33 cellular contexts compared by ENCODE assay signal in genomic region chr9:9751996-9752395, GRCh38.
"Had no signal": no experiment of that assay in that cellular context is flagged by ENCODE, and none has a peak within 500 bp of the region (broad histone marks: within the 10 kb centered on the region; RNA-seq: fewer than 3 reads in every experiment).

No MANE protein-coding gene starts in this region.

- H3K4me3 ChIP-seq: MG63, Peyer's patch, SJSA1 had no signal

- H3K4me3 Mint-ChIP-seq: activated CD4-positive, alpha-beta T cell treated with anti-CD3 and anti-CD28 coated beads, Interleukin-2, amount 10 ng/mL, durations not matched to agents 24 days and 14 days; activated CD8-positive, alpha-beta T cell treated with anti-CD3 and anti-CD28 coated beads for 36 hours; activated naive CD8-positive, alpha-beta T cell treated with anti-CD3 and anti-CD28 coated beads for 36 hours; activated T-cell treated with anti-CD3 and anti-CD28 coated beads, Interleukin-2, amount 50 U/mL, for 72 hours; activated T-helper 17 cell treated with anti-CD3 and anti-CD28 coated beads, Interleukin-2, amount 50 U/mL, for 72 hours; T-helper 1 cell treated with Interleukin-12 subunit alpha and Interleukin-12 subunit beta and Interleukin-4 antibody, amounts not matched to agents 30 μg/mL and 1 μg/mL, for 36 hours; T-helper 2 cell treated with Interferon-gamma antibody and Interleukin-4, amounts not matched to agents 5 μg/mL and 100 μg/mL, for 36 hours had no signal

- H3K36me3 Mint-ChIP-seq: activated naive CD8-positive, alpha-beta T cell treated with anti-CD3 and anti-CD28 coated beads for 36 hours had no signal

- H3K9me3 ChIP-seq: MG63, Peyer's patch, SJSA1, SK-N-SH had no signal

- H3K4me1 Mint-ChIP-seq: activated CD4-positive, alpha-beta T cell treated with anti-CD3 and anti-CD28 coated beads, Interleukin-2, amount 10 ng/mL, durations not matched to agents 24 days and 14 days; activated naive CD8-positive, alpha-beta T cell treated with anti-CD3 and anti-CD28 coated beads for 36 hours; activated T-helper 17 cell treated with anti-CD3 and anti-CD28 coated beads, Interleukin-2, amount 50 U/mL, for 72 hours had no signal

- H3K27ac ChIP-seq: brain microvascular endothelial cell, Peyer's patch, SJSA1 had no signal

- H3K4me1 ChIP-seq: Peyer's patch had no signal

- H3K9me3 Mint-ChIP-seq: activated CD4-positive, alpha-beta T cell treated with anti-CD3 and anti-CD28 coated beads, Interleukin-2, amount 10 ng/mL, durations not matched to agents 24 days and 14 days; activated CD8-positive, alpha-beta T cell treated with anti-CD3 and anti-CD28 coated beads for 36 hours; activated naive CD8-positive, alpha-beta T cell treated with anti-CD3 and anti-CD28 coated beads for 36 hours; activated T-cell treated with anti-CD3 and anti-CD28 coated beads, Interleukin-2, amount 50 U/mL, for 72 hours; activated T-helper 17 cell treated with anti-CD3 and anti-CD28 coated beads, Interleukin-2, amount 50 U/mL, for 72 hours; T-helper 1 cell treated with Interleukin-12 subunit alpha and Interleukin-12 subunit beta and Interleukin-4 antibody, amounts not matched to agents 30 μg/mL and 1 μg/mL, for 36 hours had no signal

- ATAC-seq: activated CD8-positive, alpha-beta T cell treated with anti-CD3 and anti-CD28 coated beads for 36 hours; activated T-cell treated with anti-CD3 and anti-CD28 coated beads, Interleukin-2, amount 50 U/mL, for 72 hours; activated T-helper 17 cell treated with anti-CD3 and anti-CD28 coated beads, Interleukin-2, amount 50 U/mL, for 72 hours; PC-3 had no signal

- H3K27me3 Mint-ChIP-seq: activated CD4-positive, alpha-beta T cell treated with anti-CD3 and anti-CD28 coated beads, Interleukin-2, amount 10 ng/mL, durations not matched to agents 24 days and 14 days; activated CD8-positive, alpha-beta T cell treated with anti-CD3 and anti-CD28 coated beads for 36 hours; activated naive CD8-positive, alpha-beta T cell treated with anti-CD3 and anti-CD28 coated beads for 36 hours; activated T-helper 17 cell treated with anti-CD3 and anti-CD28 coated beads, Interleukin-2, amount 50 U/mL, for 72 hours had no signal

- H3K27ac Mint-ChIP-seq: activated CD4-positive, alpha-beta T cell treated with anti-CD3 and anti-CD28 coated beads, Interleukin-2, amount 10 ng/mL, durations not matched to agents 24 days and 14 days; activated CD8-positive, alpha-beta T cell treated with anti-CD3 and anti-CD28 coated beads for 36 hours; activated naive CD8-positive, alpha-beta T cell treated with anti-CD3 and anti-CD28 coated beads for 36 hours; activated T-cell treated with anti-CD3 and anti-CD28 coated beads, Interleukin-2, amount 50 U/mL, for 72 hours; activated T-helper 17 cell treated with anti-CD3 and anti-CD28 coated beads, Interleukin-2, amount 50 U/mL, for 72 hours; T-helper 1 cell treated with Interleukin-12 subunit alpha and Interleukin-12 subunit beta and Interleukin-4 antibody, amounts not matched to agents 30 μg/mL and 1 μg/mL, for 36 hours; T-helper 2 cell treated with Interferon-gamma antibody and Interleukin-4, amounts not matched to agents 5 μg/mL and 100 μg/mL, for 36 hours had no signal

- H3K36me3 ChIP-seq: brain microvascular endothelial cell, MG63, Peyer's patch, SJSA1 had no signal

- H3K27me3 ChIP-seq: brain microvascular endothelial cell, MG63, Peyer's patch, SJSA1 had no signal

- DNase-seq: activated CD4-positive, alpha-beta T cell treated with anti-CD3 and anti-CD28 coated beads, Interleukin-2, amount 10 ng/mL, durations not matched to agents 24 days and 14 days; activated CD4-positive, alpha-beta T cell treated with anti-CD3 and anti-CD28 coated beads, Interleukin-2, amount 50 U/mL, for 4 hours; activated CD8-positive, alpha-beta T cell treated with anti-CD3 and anti-CD28 coated beads for 36 hours; activated effector memory CD4-positive, alpha-beta T cell treated with anti-CD3 and anti-CD28 coated beads, Interleukin-2, amount 50 U/mL, for 16 hours; activated naive CD4-positive, alpha-beta T cell; activated naive CD4-positive, alpha-beta T cell treated with anti-CD3 and anti-CD28 coated beads, Interleukin-2, amount 50 U/mL, for 16 hours; activated naive CD8-positive, alpha-beta T cell treated with anti-CD3 and anti-CD28 coated beads for 36 hours; activated T-cell treated with anti-CD3 and anti-CD28 coated beads, Interleukin-2, amount 50 U/mL, for 1 hour; activated T-cell treated with anti-CD3 and anti-CD28 coated beads, Interleukin-2, amount 50 U/mL, for 72 hours; amniotic stem cell; aorta; brain microvascular endothelial cell; central memory CD4-positive, alpha-beta T cell; Kasumi-1; MG63; NCI-H1048; NCI-H1105 treated with DMSO at 0.1 percent for 48 hours; NCI-H1436; NCI-H1694; NCI-H1930; NCI-H2081 treated with DMSO at 0.1 percent for 48 hours; NCI-H226; NCI-H446 treated with DMSO at 0.1 percent for 48 hours; NCI-H774; PC-3; Peyer's patch; RPMI8226; SHP77 treated with DMSO at 0.1 percent for 48 hours; SK-N-SH had no signal
